In the genomic region with DNA sequence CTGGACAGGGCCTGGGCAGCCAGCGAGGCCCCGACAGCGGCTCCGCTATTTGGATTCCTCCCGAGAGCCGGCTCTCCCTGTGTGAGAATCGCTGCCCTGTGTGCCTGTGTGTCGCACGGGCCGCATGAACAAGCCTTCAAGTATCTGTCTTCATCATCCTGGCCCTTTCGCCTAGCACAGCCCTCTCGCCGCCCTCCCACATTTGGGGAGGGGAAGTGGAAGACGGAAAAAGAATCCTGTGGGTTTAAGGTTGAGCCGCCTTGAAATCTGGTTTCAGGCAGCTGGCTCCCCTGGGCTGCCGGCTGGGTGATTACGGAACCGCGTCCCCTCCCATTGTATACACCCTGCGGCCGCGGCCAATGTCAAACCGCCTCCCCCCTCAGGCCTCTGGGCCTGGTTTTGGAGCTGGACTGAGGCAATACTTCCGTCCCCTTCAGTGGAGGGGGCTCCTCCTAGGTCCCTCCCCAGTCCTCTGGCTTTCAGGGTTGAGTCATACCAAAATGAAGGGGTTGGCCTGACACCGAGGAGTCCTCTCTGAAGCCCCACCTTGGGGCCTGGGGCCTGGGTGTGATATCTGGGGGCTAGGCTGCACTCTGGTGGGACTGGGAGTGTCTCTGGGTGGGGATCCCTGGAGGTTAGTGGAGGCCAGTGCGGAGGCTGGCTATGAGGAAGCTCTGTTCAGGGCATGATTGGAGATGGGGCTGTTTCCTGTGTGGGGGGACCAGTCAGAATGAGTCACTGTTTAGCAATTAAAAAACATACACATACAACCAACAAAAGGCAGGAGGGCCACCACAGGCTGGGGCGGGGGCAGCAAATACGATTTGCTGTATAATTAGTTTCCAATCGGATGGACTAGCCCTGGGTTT, we compare ENCODE assay signal across 8 cellular contexts. TPM values are rescaled to one million over a fixed set of nuclear protein-coding genes. Genes with fewer than 3 reads are reported as not detected.
DNase-seq lines count a peak whose midpoint lies in the region; ATAC-seq and TF ChIP-seq lines count a peak whose summit lies in the region.

No MANE protein-coding gene starts in this region.

- H3K79me2 ChIP-seq in ACC112 (ENCODE audit: control insufficient read depth, insufficient read depth, low read length, unreplicated experiment) (peaks cover 69% of the 10 kb centered on the region), PC-9 (ENCODE audit: low read depth) (peaks cover 68% of the 10 kb centered on the region)

- H3K27me3 ChIP-seq in ACC112 (ENCODE audit: insufficient read depth, low read length) (no peaks in the 10 kb centered on the region), PC-9 (ENCODE audit: insufficient read depth, low read depth) (no peaks in the 10 kb centered on the region)

- CTCF ChIA-PET in PC-9 (lab: Charles Lee): interaction anchor here (0.6 to 1.0 kb wide), 5 partner anchors 22 to 416 kb away, joined by 3 to 6 read pairs (median 3); a partner anchor contains a TSS

- peaks cover 22% of the 10 kb centered on the region for H4K20me1 ChIP-seq in PC-9 (ENCODE audit: insufficient read depth)

- no peaks in the 10 kb centered on the region for H3K9me3 ChIP-seq in PC-9 (ENCODE audit: insufficient read depth, low read depth)

- H3K4me3 ChIP-seq in ACC112 (ENCODE audit: low read depth, low read length) (peak overlapping the region; percentile 88), PC-9 (peak overlapping the region; percentile 70)

- ATAC-seq in GM18858 (IDR thresholded peaks at IDR 0.05; ENCODE audit: unreplicated experiment): peak; percentile 30
- ATAC-seq in HG03103 (IDR thresholded peaks at IDR 0.05; ENCODE audit: low read depth, unreplicated experiment): peak; percentile 26
- ATAC-seq in activated T-cell treated with anti-CD3 and anti-CD28 coated beads, Interleukin-2, amount 50 U/mL, for 72 hours (replicated peaks in 1 of 2): peak; percentile 61 to 62

- H3K9me2 ChIP-seq in PC-9 (ENCODE audit: insufficient read depth): no peaks in the 10 kb centered on the region

- peak overlapping the region; percentile 93 for H3K27ac ChIP-seq in ACC112 (ENCODE audit: low read depth, low read length)
- H3K27ac ChIP-seq in PC-9: peak overlapping the region; percentile 83

- H2AFZ ChIP-seq in ACC112 (ENCODE audit: low read length, unreplicated experiment): no peak overlapping the region
- H2AFZ ChIP-seq in PC-9: peak overlapping the region; percentile 62; the same call in 1 of the 2 replicates

- H3F3A ChIP-seq in PC-9 (ENCODE audit: insufficient read depth, low read depth): peaks cover 26% of the 10 kb centered on the region

- TF ChIP-seq CTCF in PC-9 (conservative IDR thresholded peaks at IDR 0.05) (no peak), nephron (IDR thresholded peaks at IDR 0.05; ENCODE audit: unreplicated experiment in 3 of 3) (no peak)

- H3K36me3 ChIP-seq in ACC112 (ENCODE audit: insufficient read depth, low read length) (no peaks in the 10 kb centered on the region), PC-9 (ENCODE audit: low read depth) (no peaks in the 10 kb centered on the region)

- peak overlapping the region; percentile 83 to 89 for H3K4me3 Mint-ChIP-seq in activated T-cell treated with anti-CD3 and anti-CD28 coated beads, Interleukin-2, amount 50 U/mL, for 72 hours
- H3K4me3 Mint-ChIP-seq in nephron: peak overlapping the region; percentile 88 to 94 (median 93)
- H3K4me3 Mint-ChIP-seq in stimulated activated naive CD8-positive, alpha-beta T cell treated with anti-CD3 and anti-CD28 coated beads, Interleukin-15, Interleukin-2, amounts not matched to agents 100 ng/mL and 50 ng/mL, for 24 hours: peak overlapping the region; percentile 98

- peak overlapping the region; percentile 89 for H3K27ac Mint-ChIP-seq in activated T-cell treated with anti-CD3 and anti-CD28 coated beads, Interleukin-2, amount 50 U/mL, for 72 hours
- peak overlapping the region; percentile 82 to 98 (median 87) for H3K27ac Mint-ChIP-seq in nephron
- peak overlapping the region; percentile 84 for H3K27ac Mint-ChIP-seq in stimulated activated naive CD8-positive, alpha-beta T cell treated with anti-CD3 and anti-CD28 coated beads, Interleukin-15, Interleukin-2, amounts not matched to agents 100 ng/mL and 50 ng/mL, for 24 hours

- peaks cover 59% of the 10 kb centered on the region for H3K4me1 Mint-ChIP-seq in activated T-cell treated with anti-CD3 and anti-CD28 coated beads, Interleukin-2, amount 50 U/mL, for 72 hours (ENCODE audit: low read depth)
- peaks cover 51% of the 10 kb centered on the region for H3K4me1 Mint-ChIP-seq in nephron
- H3K4me1 Mint-ChIP-seq in stimulated activated naive CD8-positive, alpha-beta T cell treated with anti-CD3 and anti-CD28 coated beads, Interleukin-15, Interleukin-2, amounts not matched to agents 100 ng/mL and 50 ng/mL, for 24 hours (ENCODE audit: low read depth): peaks cover 51% of the 10 kb centered on the region

- intact Hi-C loops in PC-9 (cut with micrococcal nuclease; ENCODE audit: unreplicated experiment): loop anchor here (1.0 to 10.0 kb wide), 4 partner anchors 17 to 251 kb away; a partner anchor contains a TSS

- BruUV-seq in PC-9 (replicated peaks; lab: Mats Ljungman, UMichigan): no TSS peak

- DNase-seq in PC-9: peak; percentile 82 to 93
- peak; percentile 81 to 86 for DNase-seq in activated T-cell treated with anti-CD3 and anti-CD28 coated beads, Interleukin-2, amount 50 U/mL, for 72 hours
- peak; percentile 99 for DNase-seq in fibroblast of gingiva (ENCODE audit: low read depth)

- H3K4me1 ChIP-seq in ACC112 (ENCODE audit: control insufficient read depth, insufficient read depth, low read length, unreplicated experiment) (peaks cover 30% of the 10 kb centered on the region), PC-9 (replicated peaks; ENCODE audit: insufficient read depth) (peaks cover 14% of the 10 kb centered on the region; the same call in 1 of the 2 replicates)

- no peaks in the 10 kb centered on the region for H3K27me3 Mint-ChIP-seq in activated T-cell treated with anti-CD3 and anti-CD28 coated beads, Interleukin-2, amount 50 U/mL, for 72 hours (ENCODE audit: low read depth)
- H3K27me3 Mint-ChIP-seq in nephron (ENCODE audit: low read depth): no peaks in the 10 kb centered on the region
- H3K27me3 Mint-ChIP-seq in stimulated activated naive CD8-positive, alpha-beta T cell treated with anti-CD3 and anti-CD28 coated beads, Interleukin-15, Interleukin-2, amounts not matched to agents 100 ng/mL and 50 ng/mL, for 24 hours: no peaks in the 10 kb centered on the region

- peak overlapping the region; percentile 85 for H3K4me2 ChIP-seq in PC-9

- POLR2A ChIA-PET in PC-9 (lab: Charles Lee; ENCODE audit: unreplicated experiment): interaction anchor here (0.6 kb wide), 2 partner anchors 10 to 508 kb away, joined by 4 to 6 read pairs; no protein-coding TSS in a partner anchor

- H3K36me3 Mint-ChIP-seq in activated T-cell treated with anti-CD3 and anti-CD28 coated beads, Interleukin-2, amount 50 U/mL, for 72 hours (ENCODE audit: insufficient read depth in 2 of 2): peaks cover 9% of the 10 kb centered on the region in 2 donors
- peaks cover 12% of the 10 kb centered on the region for H3K36me3 Mint-ChIP-seq in nephron (ENCODE audit: low read depth)
- H3K36me3 Mint-ChIP-seq in stimulated activated naive CD8-positive, alpha-beta T cell treated with anti-CD3 and anti-CD28 coated beads, Interleukin-15, Interleukin-2, amounts not matched to agents 100 ng/mL and 50 ng/mL, for 24 hours (ENCODE audit: low read depth): peaks cover 8% of the 10 kb centered on the region

- H3K9me3 Mint-ChIP-seq in activated T-cell treated with anti-CD3 and anti-CD28 coated beads, Interleukin-2, amount 50 U/mL, for 72 hours: no peaks in the 10 kb centered on the region
- no peaks in the 10 kb centered on the region for H3K9me3 Mint-ChIP-seq in nephron
- H3K9me3 Mint-ChIP-seq in stimulated activated naive CD8-positive, alpha-beta T cell treated with anti-CD3 and anti-CD28 coated beads, Interleukin-15, Interleukin-2, amounts not matched to agents 100 ng/mL and 50 ng/mL, for 24 hours: no peaks in the 10 kb centered on the region

RNA-seq across cellular contexts. Expression of a gene that starts 1.7 kb away (rescaled TPM):
- 59.8 and 73.0 TPM in 2 replicates for total RNA-seq in PC-9 (2021)
- 10 to 100 TPM; 57.9 to 58.2 TPM for total RNA-seq in activated T-cell treated with anti-CD3 and anti-CD28 coated beads, Interleukin-2, amount 50 U/mL, for 72 hours

Comparison
In these comparisons a context has a peak if more than half of its experiments do, and no peak if none do; other contexts are left out.
1. Peak in every context shown above with its lines: DNase-seq, ATAC-seq, H3K4me3 ChIP-seq and H3K27ac ChIP-seq.